In genomic region chr22:42892571-42893316, GRCh38 we compare ENCODE assay signal across 14 cellular contexts. TPM values are rescaled to one million over a fixed set of nuclear protein-coding genes. Genes with fewer than 3 reads are reported as not detected.
DNase-seq lines count a peak whose midpoint lies in the region; ATAC-seq, FAIRE-seq and TF ChIP-seq lines count a peak whose summit lies in the region.
"Had no signal": no experiment of that assay in that cellular context is flagged by ENCODE, and none has a peak within 500 bp of the region (broad histone marks: within the 10 kb centered on the region; RNA-seq: fewer than 3 reads in every experiment).

No MANE protein-coding gene starts in this region.

- no peaks in the 10 kb centered on the region for H3K4me1 Mint-ChIP-seq in chondrocyte (ENCODE audit: low read depth)

- H3K36me3 ChIP-seq in neutrophil, result peaks cover 22% of the 10 kb centered on the region

- peaks cover 18% of the 10 kb centered on the region for H3K36me3 Mint-ChIP-seq in chondrocyte (ENCODE audit: low read depth)

- peaks cover 99 to 100% of the 10 kb centered on the region in 2 experiments for H3K4me1 ChIP-seq in neutrophil (ENCODE audit: control insufficient read depth in 1 of 2, insufficient read depth in 1 of 2, low read depth in 1 of 2, low read length in 1 of 2)

- intact Hi-C loops in Right ventricle myocardium superior (cut with DNase I), result no loop called here

- H3K27me3 ChIP-seq in neutrophil, result no peaks in the 10 kb centered on the region
- H3K27me3 ChIP-seq: esophagus squamous epithelium had no signal

- H3K27me3 Mint-ChIP-seq in chondrocyte (ENCODE audit: low read depth), result no peaks in the 10 kb centered on the region
- H3K27me3 Mint-ChIP-seq: CD4-positive, alpha-beta T cell; stimulated activated memory B cell treated with anti-CD40 and anti-IgM and Interleukin-4, amounts not matched to agents 10 μg/mL and 1 μg/mL and 100 μg/mL, for 72 hours had no signal

- H3K27ac ChIP-seq in neutrophil, result peak overlapping the region; percentile 90

- ATAC-seq in Right ventricle myocardium superior (ENCODE audit: poor library complexity) (peak; percentile 74), HG03159 (IDR thresholded peaks at IDR 0.05; ENCODE audit: unreplicated experiment) (no peak)
- ATAC-seq: stimulated activated memory B cell treated with anti-CD40 and anti-IgM and Interleukin-4, amounts not matched to agents 10 μg/mL and 1 μg/mL and 100 μg/mL, for 72 hours had no signal

- TF ChIP-seq CTCF in neutrophil (IDR thresholded peaks at IDR 0.05) (no peak), chondrocyte (IDR thresholded peaks at IDR 0.05) (no peak)

- DNase-seq in GM12891 (ENCODE audit: insufficient read length, low spot score) (no peak), NCI-H146 treated with DMSO at 0.1 percent for 48 hours (lab: John Stamatoyannopoulos, UW; ENCODE audit: unreplicated experiment) (peak; percentile 8), Right ventricle myocardium superior (no peak), chondrocyte (ENCODE audit: low spot score) (no peak), NCI-H2227 (lab: John Stamatoyannopoulos, UW; ENCODE audit: unreplicated experiment) (no peak), frontal cortex (ENCODE audit: low spot score in 2 of 2) (no peak)
- DNase-seq: CD4-positive, alpha-beta T cell; esophagus squamous epithelium; NCI-H446 treated with DMSO at 0.1 percent for 48 hours; SHP77 treated with DMSO at 0.1 percent for 48 hours; stimulated activated CD4-positive, alpha-beta T cell treated with anti-CD3 and anti-CD28 coated beads, Interleukin-2, amount 100 ng/mL, for 24 hours had no signal

- no peak for TF ChIP-seq POLR2A in GM12891 (IDR thresholded peaks at IDR 0.05; ENCODE audit: low read depth, low read length)

- no peaks in the 10 kb centered on the region for H3K9me3 Mint-ChIP-seq in chondrocyte (ENCODE audit: low read depth)
- H3K9me3 Mint-ChIP-seq: CD4-positive, alpha-beta T cell; stimulated activated memory B cell treated with anti-CD40 and anti-IgM and Interleukin-4, amounts not matched to agents 10 μg/mL and 1 μg/mL and 100 μg/mL, for 72 hours had no signal

- FAIRE-seq in GM12891 (lab: Jason Lieb, UNC), result peak; percentile 70
- no peak for FAIRE-seq in frontal cortex (lab: Jason Lieb, UNC)

- no peak overlapping the region for H3K4me3 Mint-ChIP-seq in chondrocyte (ENCODE audit: unreplicated experiment)
- H3K4me3 Mint-ChIP-seq: CD4-positive, alpha-beta T cell; stimulated activated memory B cell treated with anti-CD40 and anti-IgM and Interleukin-4, amounts not matched to agents 10 μg/mL and 1 μg/mL and 100 μg/mL, for 72 hours had no signal

- H3K27ac Mint-ChIP-seq in chondrocyte (ENCODE audit: unreplicated experiment), result no peak overlapping the region

- H3K9me3 ChIP-seq in neutrophil, result no peaks in the 10 kb centered on the region
- H3K9me3 ChIP-seq: esophagus squamous epithelium had no signal

- peak overlapping the region; percentile 47 to 51 for H3K4me3 ChIP-seq in neutrophil (ENCODE audit: low read depth in 1 of 2, low read length in 1 of 2)
- H3K4me3 ChIP-seq: esophagus squamous epithelium had no signal

TF ChIP-seq in GM12891, 5 proteins besides CTCF, POLR2A, EP300 and RAD21:
- TF ChIP-seq POLR2AphosphoS5 (IDR thresholded peaks at IDR 0.05; ENCODE audit: low read depth, low read length), result no peak
- TF ChIP-seq SPI1 (IDR thresholded peaks at IDR 0.05; ENCODE audit: low read depth, low read length), result no peak
- no peak for TF ChIP-seq POU2F2 (IDR thresholded peaks at IDR 0.05; ENCODE audit: low read depth, low read length)
TF ChIP-seq in GM12891: peak in this region for 0.

RNA-seq across cellular contexts. Expression of gene ARFGAP3, which starts 35.7 kb away (rescaled TPM):
- polyA plus RNA-seq in GM12891 (2012; ENCODE audit: low read depth, missing spikeins), result 31.4 TPM
- total RNA-seq in Right ventricle myocardium superior (22.4 TPM), chondrocyte (79.6 to 88.1 TPM (median 80.8 TPM) in 3 replicates), frontal cortex (84.8 TPM)
